In the genomic region with DNA sequence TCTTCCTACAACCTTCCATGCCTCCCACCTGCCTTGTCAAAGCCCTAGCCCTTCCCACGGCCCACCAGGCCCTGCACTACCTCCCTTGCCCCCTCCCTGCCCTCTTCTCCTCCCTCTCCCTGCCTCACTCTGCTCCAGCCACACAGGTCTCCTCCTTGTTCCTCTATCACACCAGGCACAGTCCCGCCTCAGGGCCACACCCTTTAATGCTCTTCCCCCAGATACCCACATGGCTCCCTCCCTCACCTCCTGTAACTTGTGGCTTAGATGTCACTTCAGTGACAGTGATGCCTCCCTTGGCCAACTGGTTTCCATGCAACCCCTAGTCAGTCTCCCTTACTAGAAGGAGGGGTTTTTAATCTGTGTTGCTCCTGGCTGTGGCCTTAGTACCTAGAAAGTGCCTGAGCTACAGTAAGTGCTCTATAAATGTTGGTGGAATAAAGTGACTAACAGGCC, we compare ENCODE assay signal across 9 cellular contexts. TPM values are rescaled to one million over a fixed set of nuclear protein-coding genes. Genes with fewer than 3 reads are reported as not detected.
DNase-seq lines count a peak whose midpoint lies in the region; ATAC-seq and TF ChIP-seq lines count a peak whose summit lies in the region.
"Had no signal": no experiment of that assay in that cellular context is flagged by ENCODE, and none has a peak within 500 bp of the region (broad histone marks: within the 10 kb centered on the region; RNA-seq: fewer than 3 reads in every experiment).

No MANE protein-coding gene starts in this region.

- whole genome bisulfite sequencing in IMR-90 (ENCODE audit: extremely low coverage in 2 of 2, insufficient read length in 1 of 2), 2 experiments, result 88% methylated on average over 2 of the region's 2 CpGs; no CpG with 5 or more reads in 1 of the 2 experiments

- H3K9me3 Mint-ChIP-seq in activated CD8-positive, alpha-beta T cell treated with anti-CD3 and anti-CD28 coated beads, Interleukin-2, amount 10 ng/mL, durations not matched to agents 7 days and 5 days (ENCODE audit: insufficient read depth), result no peaks in the 10 kb centered on the region

- no peak overlapping the region for H2AK5ac ChIP-seq in IMR-90 (ENCODE audit: low read depth, low read length)

- H3K4me2 ChIP-seq in IMR-90 (ENCODE audit: low read depth, low read length), result no peak overlapping the region

- H4K91ac ChIP-seq in IMR-90 (ENCODE audit: insufficient read depth, low read depth, low read length), result no peak overlapping the region

- H3K27ac Mint-ChIP-seq in activated CD8-positive, alpha-beta T cell treated with anti-CD3 and anti-CD28 coated beads, Interleukin-2, amount 10 ng/mL, durations not matched to agents 7 days and 5 days, result peak overlapping the region; percentile 79

- H3K27ac ChIP-seq in IMR-90 (ENCODE audit: insufficient read depth, low read length) (no peak overlapping the region), lower lobe of right lung (no peak overlapping the region), substantia nigra (ENCODE audit: low read depth, low read length, poor library complexity, severe bottlenecking) (no peak overlapping the region)

- H3K14ac ChIP-seq in IMR-90 (replicated peaks; ENCODE audit: low read depth, low read length), result no peak overlapping the region

- POLR2A ChIA-PET in IMR-90 (lab: Charles Lee; ENCODE audit: unreplicated experiment), result no interaction called here
- POLR2A ChIA-PET in activated CD8-positive, alpha-beta T cell treated with anti-CD3 and anti-CD28 coated beads, Interleukin-2, amount 10 ng/mL, durations not matched to agents 7 days and 5 days (lab: Charles Lee), result interaction anchor here (0.6 kb wide), 1 partner anchor 23 kb away, joined by 3 read pairs; no protein-coding TSS in a partner anchor

- H3K27me3 Mint-ChIP-seq in activated CD8-positive, alpha-beta T cell treated with anti-CD3 and anti-CD28 coated beads, Interleukin-2, amount 10 ng/mL, durations not matched to agents 7 days and 5 days (ENCODE audit: low read depth), result no peaks in the 10 kb centered on the region

- H4K5ac ChIP-seq in IMR-90 (ENCODE audit: low read depth, low read length), result no peak overlapping the region

- H3K36me3 ChIP-seq in IMR-90 (ENCODE audit: control insufficient read depth, insufficient read depth, low read length) (peaks cover 15% of the 10 kb centered on the region), lower lobe of right lung (peaks cover 44% of the 10 kb centered on the region)

- peaks cover 33% of the 10 kb centered on the region for H3K4me1 Mint-ChIP-seq in activated CD8-positive, alpha-beta T cell treated with anti-CD3 and anti-CD28 coated beads, Interleukin-2, amount 10 ng/mL, durations not matched to agents 7 days and 5 days (ENCODE audit: low read depth)

- 0 out of 2 replicates have a peak, but pooled peaks cover 1% of the 10 kb centered on the region for H3K4me1 ChIP-seq in IMR-90 (ENCODE audit: control insufficient read depth, insufficient read depth, low read length)
- H3K4me1 ChIP-seq in lower lobe of right lung, result peaks cover 30% of the 10 kb centered on the region

- TF ChIP-seq POLR2A in IMR-90 (IDR thresholded peaks at IDR 0.05; ENCODE audit: low read depth, low read length), result no peak

- no peak overlapping the region for H3K9ac ChIP-seq in IMR-90 (ENCODE audit: low read depth, low read length)

- H3K9me3 ChIP-seq in IMR-90 (ENCODE audit: control insufficient read depth, insufficient read depth, low read length) (no peaks in the 10 kb centered on the region), lower lobe of right lung (no peaks in the 10 kb centered on the region)

- no peaks in the 10 kb centered on the region; the same call in 1 of the 2 replicates for H4K20me1 ChIP-seq in IMR-90 (ENCODE audit: insufficient read depth, low read length)

- no peaks in the 10 kb centered on the region for H3K27me3 ChIP-seq in IMR-90 (ENCODE audit: control insufficient read depth, insufficient read depth, low read length)
- no peaks in the 10 kb centered on the region for H3K27me3 ChIP-seq in lower lobe of right lung (ENCODE audit: low read depth)

- H3K4me3 Mint-ChIP-seq in activated CD8-positive, alpha-beta T cell treated with anti-CD3 and anti-CD28 coated beads, Interleukin-2, amount 10 ng/mL, durations not matched to agents 7 days and 5 days, result peak overlapping the region; percentile 98

- H3K4me3 ChIP-seq in AG10803 (ENCODE audit: low read length) (peak overlapping the region; percentile 26; the same call in 1 of the 2 replicates), IMR-90 (ENCODE audit: insufficient read depth, low read depth, low read length) (no peak overlapping the region), lower lobe of right lung (peak overlapping the region; percentile 94)

- no peak for TF ChIP-seq RAD21 in IMR-90 (IDR thresholded peaks at IDR 0.05; ENCODE audit: low read length)

- H3K36me3 Mint-ChIP-seq in activated CD8-positive, alpha-beta T cell treated with anti-CD3 and anti-CD28 coated beads, Interleukin-2, amount 10 ng/mL, durations not matched to agents 7 days and 5 days (ENCODE audit: low read depth), result peaks cover 25% of the 10 kb centered on the region

- peaks cover 11 to 28% of the 10 kb centered on the region in 2 experiments for H3K79me1 ChIP-seq in IMR-90 (ENCODE audit: low read depth in 1 of 2, low read length in 2 of 2)

- CTCF ChIA-PET in IMR-90 (lab: Yijun Ruan, JAX), result no interaction called here
- CTCF ChIA-PET in activated CD8-positive, alpha-beta T cell treated with anti-CD3 and anti-CD28 coated beads, Interleukin-2, amount 10 ng/mL, durations not matched to agents 7 days and 5 days (lab: Charles Lee), result interaction anchor here (0.5 kb wide), 1 partner anchor 41 kb away, joined by 4 read pairs; no protein-coding TSS in a partner anchor

- no peak for DNase-seq in AG10803 (ENCODE audit: low read depth)
- DNase-seq in IMR-90, result no peak
- peak; percentile 40 for DNase-seq in activated CD8-positive, alpha-beta T cell treated with anti-CD3 and anti-CD28 coated beads, Interleukin-2, amount 10 ng/mL, durations not matched to agents 7 days and 5 days
- DNase-seq in lower lobe of right lung, result no peak
- DNase-seq in substantia nigra (lab: John Stamatoyannopoulos, UW), result no peak
- no peak for DNase-seq in HPDE6-E6E7 (ENCODE audit: extremely low spot score)
- DNase-seq in AG08396 (ENCODE audit: low spot score), result no peak

- no peak for ATAC-seq in IMR-90 (ENCODE audit: low read depth)
- no peak for ATAC-seq in activated CD8-positive, alpha-beta T cell treated with anti-CD3 and anti-CD28 coated beads, Interleukin-2, amount 10 ng/mL, durations not matched to agents 7 days and 5 days
- no peak for ATAC-seq in lower lobe of right lung
- ATAC-seq in HG02798 (IDR thresholded peaks at IDR 0.05; ENCODE audit: poor library complexity, unreplicated experiment), result no peak

- H2BK120ac ChIP-seq in IMR-90 (ENCODE audit: low read depth, low read length), result no peak overlapping the region

- no peak overlapping the region for H2BK5ac ChIP-seq in IMR-90 (ENCODE audit: low read depth, low read length, poor library complexity, severe bottlenecking)

- TF ChIP-seq CTCF in AG10803 (conservative IDR thresholded peaks at IDR 0.05; ENCODE audit: low read length) (no peak), IMR-90 (conservative IDR thresholded peaks at IDR 0.05; ENCODE audit: low read depth, low read length) (no peak), lower lobe of right lung (IDR thresholded peaks at IDR 0.05) (no peak)

- intact Hi-C loops in IMR-90 (cut with micrococcal nuclease) (no loop called here), lower lobe of right lung (cut with DNase I) (no loop called here)

- no peak overlapping the region for H3K56ac ChIP-seq in IMR-90 (ENCODE audit: extremely low read depth, insufficient read depth, low read length)

- peaks cover 4% of the 10 kb centered on the region; the same call in 1 of the 2 replicates for H3K9me1 ChIP-seq in IMR-90 (ENCODE audit: insufficient read depth, low read length)

- no peak overlapping the region for H3K4ac ChIP-seq in IMR-90 (ENCODE audit: low read depth, low read length)

- H2AK9ac ChIP-seq in IMR-90 (replicated peaks; ENCODE audit: low read depth, low read length, poor library complexity), result peak overlapping the region; percentile 89

- in situ Hi-C loops in IMR-90 (cut with MboI; ENCODE audit: low sequenced_read_pairs), result no loop called here

- H2BK15ac ChIP-seq in IMR-90 (ENCODE audit: low read depth, low read length), result no peak overlapping the region

- H2AFZ ChIP-seq in IMR-90 (replicated peaks; ENCODE audit: low read length, poor library complexity), result no peak overlapping the region

- H3K18ac ChIP-seq in IMR-90 (ENCODE audit: low read depth, low read length), result no peak overlapping the region

- H2BK20ac ChIP-seq in IMR-90 (ENCODE audit: low read depth, low read length), result no peak overlapping the region

- no TSS peak for BruUV-seq in IMR-90 (replicated peaks; lab: Mats Ljungman, UMichigan)

- H4K8ac ChIP-seq in IMR-90 (ENCODE audit: low read depth in 2 of 2, low read length in 2 of 2), result no peak overlapping the region

- no peak overlapping the region for H3K23ac ChIP-seq in IMR-90 (ENCODE audit: low read depth, low read length)

- dilution Hi-C loops in IMR-90 (cut with HindIII; ENCODE audit: low sequenced_read_pairs, unreplicated experiment), result no loop called here

RNA-seq across cellular contexts. Expression of a gene that starts 1.3 kb away (rescaled TPM):
- total RNA-seq in IMR-90 (2012; rRNA removed) (3.9 and 6.1 TPM in 2 replicates), lower lobe of right lung (18.1 TPM)
- polyA plus RNA-seq in IMR-90 (2012; rRNA removed), result 25.3 and 31.6 TPM in 2 replicates
- polyA plus RNA-seq in IMR-90 (2012; cell fraction: cytosol; rRNA removed), result 18.1 and 26.8 TPM in 2 replicates
- 58.7 and 204 TPM in 2 replicates for polyA plus RNA-seq in IMR-90 (2012; cell fraction: nucleus; rRNA removed; ENCODE audit: low replicate concordance)
- 10 to 100 TPM; 30.8 to 40.4 TPM for total RNA-seq in activated CD8-positive, alpha-beta T cell treated with anti-CD3 and anti-CD28 coated beads, Interleukin-2, amount 10 ng/mL, durations not matched to agents 7 days and 5 days

RNA-seq across cellular contexts. Expression of a gene that starts 1.4 kb away (rescaled TPM):
- total RNA-seq in IMR-90 (2012; rRNA removed) (0.18 and 0.28 TPM in 2 replicates), lower lobe of right lung (1.9 TPM)
- 0.21 and 0.29 TPM in 2 replicates for polyA plus RNA-seq in IMR-90 (2012; rRNA removed)
- 0.36 and 0.49 TPM in 2 replicates for polyA plus RNA-seq in IMR-90 (2012; cell fraction: cytosol; rRNA removed)
- polyA plus RNA-seq in IMR-90 (2012; cell fraction: nucleus; rRNA removed; ENCODE audit: low replicate concordance), result 2.2 and 2.3 TPM in 2 replicates
- total RNA-seq in activated CD8-positive, alpha-beta T cell treated with anti-CD3 and anti-CD28 coated beads, Interleukin-2, amount 10 ng/mL, durations not matched to agents 7 days and 5 days, result under 1 TPM; 0.68 to 0.73 TPM

RNA-seq across cellular contexts. Expression of a gene that starts 27.6 kb away (rescaled TPM):
- total RNA-seq in IMR-90 (2012; rRNA removed) (not detected in 2 replicates), lower lobe of right lung (not detected)
- not detected in 2 replicates for polyA plus RNA-seq in IMR-90 (2012; rRNA removed)
- not detected in 2 replicates for polyA plus RNA-seq in IMR-90 (2012; cell fraction: cytosol; rRNA removed)
- not detected in 2 replicates for polyA plus RNA-seq in IMR-90 (2012; cell fraction: nucleus; rRNA removed; ENCODE audit: low replicate concordance)
- total RNA-seq in activated CD8-positive, alpha-beta T cell treated with anti-CD3 and anti-CD28 coated beads, Interleukin-2, amount 10 ng/mL, durations not matched to agents 7 days and 5 days, result under 1 TPM; 0.16 to 0.18 TPM
- total RNA-seq: bronchial epithelial cell had no signal

RNA-seq across cellular contexts. Expression of a gene that starts 48.2 kb away (rescaled TPM):
- 0.28 and 0.36 TPM in 2 replicates for total RNA-seq in IMR-90 (2012; rRNA removed)
- 2.7 and 3.0 TPM in 2 replicates for polyA plus RNA-seq in IMR-90 (2012; rRNA removed)
- polyA plus RNA-seq in IMR-90 (2012; cell fraction: cytosol; rRNA removed), result 2.8 and 6.8 TPM in 2 replicates
- polyA plus RNA-seq in IMR-90 (2012; cell fraction: nucleus; rRNA removed; ENCODE audit: low replicate concordance), result 2.5 and 2.7 TPM in 2 replicates
- total RNA-seq in activated CD8-positive, alpha-beta T cell treated with anti-CD3 and anti-CD28 coated beads, Interleukin-2, amount 10 ng/mL, durations not matched to agents 7 days and 5 days, result not detected
- 1.7 TPM for total RNA-seq in lower lobe of right lung
- total RNA-seq: bronchial epithelial cell had no signal

RNA-seq across cellular contexts. Expression of a gene that starts 57.2 kb away (rescaled TPM):
- total RNA-seq in IMR-90 (2012; rRNA removed) (107 and 115 TPM in 2 replicates), lower lobe of right lung (125 TPM)
- 151 and 196 TPM in 2 replicates for polyA plus RNA-seq in IMR-90 (2012; rRNA removed)
- 175 and 201 TPM in 2 replicates for polyA plus RNA-seq in IMR-90 (2012; cell fraction: cytosol; rRNA removed)
- polyA plus RNA-seq in IMR-90 (2012; cell fraction: nucleus; rRNA removed; ENCODE audit: low replicate concordance), result 144 and 291 TPM in 2 replicates
- total RNA-seq in activated CD8-positive, alpha-beta T cell treated with anti-CD3 and anti-CD28 coated beads, Interleukin-2, amount 10 ng/mL, durations not matched to agents 7 days and 5 days, result 100 to 1,000 TPM; 218 to 234 TPM
